In genomic region chr2:237429761-237430160, GRCh38 we compare ENCODE assay signal across 1 cellular context.
TF ChIP-seq lines count a peak whose summit lies in the region.

No MANE protein-coding gene starts in this region.

TF ChIP-seq in GM12891, 5 proteins besides CTCF, POLR2A, EP300 and RAD21 (continued from another document):
- TF ChIP-seq SPI1 (IDR thresholded peaks at IDR 0.05; ENCODE audit: low read depth, low read length) = no peak
- no peak for TF ChIP-seq TAF1 (IDR thresholded peaks at IDR 0.05; ENCODE audit: low read depth, low read length)
TF ChIP-seq in GM12891: peak in this region for 0.
